Comparison of ENCODE assay signal across 8 cellular contexts in the genomic region with DNA sequence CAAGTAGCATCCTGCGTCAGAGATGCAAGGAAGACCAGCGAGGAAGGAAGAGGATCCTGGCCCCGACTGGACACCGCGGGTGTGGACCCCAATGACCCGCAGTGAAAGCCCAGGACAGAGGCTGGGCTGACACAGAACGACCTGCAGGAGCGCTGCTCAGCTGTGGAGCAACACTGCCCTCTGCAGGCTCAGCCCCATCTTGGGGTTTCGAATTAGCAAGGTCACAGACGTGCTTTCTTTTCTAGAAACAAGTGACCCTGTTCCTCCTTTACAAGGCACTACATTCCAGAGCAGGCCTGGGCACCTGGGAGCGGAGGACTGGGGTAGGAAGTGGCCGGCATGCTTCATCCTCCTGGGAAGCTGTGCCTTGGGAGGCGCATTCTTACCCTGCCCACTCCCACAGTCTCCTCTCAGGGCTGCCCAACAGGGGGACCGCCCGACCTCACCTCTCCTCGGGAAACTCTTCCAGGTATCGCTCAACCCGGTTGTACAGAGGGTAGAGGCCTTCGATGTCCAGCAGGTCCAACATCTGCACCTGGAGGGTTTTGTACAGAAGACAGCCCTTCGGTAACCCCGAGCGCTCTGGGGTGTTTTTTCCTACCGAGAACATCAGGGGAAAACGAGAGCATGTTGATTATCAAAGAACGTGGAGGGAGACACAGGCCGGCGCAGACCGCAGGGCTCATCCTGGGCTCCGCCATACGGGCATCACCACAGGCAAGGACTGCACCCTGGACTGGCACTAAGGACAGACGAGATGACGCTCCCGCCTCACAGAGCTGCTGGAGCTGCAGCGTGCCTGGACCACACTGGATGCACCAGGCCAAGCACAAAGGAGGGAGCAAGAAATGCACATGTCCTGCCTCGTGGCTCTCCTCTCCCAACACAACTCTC. TPM values are rescaled to one million over a fixed set of nuclear protein-coding genes. Genes with fewer than 3 reads are reported as not detected.
DNase-seq lines count a peak whose midpoint lies in the region; ATAC-seq and TF ChIP-seq lines count a peak whose summit lies in the region.

No MANE protein-coding gene starts in this region.

- no peak overlapping the region for H3K4me3 Mint-ChIP-seq in HFFc6

- peaks cover 8% of the 10 kb centered on the region for H3K36me3 Mint-ChIP-seq in HFFc6 (ENCODE audit: low read depth)

- H3K27me3 Mint-ChIP-seq in HFFc6 (ENCODE audit: insufficient read depth), result no peaks in the 10 kb centered on the region

- peak; percentile 95 for TF ChIP-seq CTCF in HFFc6 (IDR thresholded peaks at IDR 0.05)

- H3K9me3 Mint-ChIP-seq in HFFc6, result no peaks in the 10 kb centered on the region

- H3K4me1 Mint-ChIP-seq in HFFc6 (ENCODE audit: low read depth), result peaks cover 5% of the 10 kb centered on the region

- peak overlapping the region; percentile 67; the same call in 1 of the 2 replicates for H3K27ac Mint-ChIP-seq in HFFc6

- DNase-seq in COLO829 (ENCODE audit: low spot score) (peak; percentile 58), HFFc6 (peak; percentile 68), NOMO-1 treated with DMSO at 0.1 percent for 48 hours (lab: John Stamatoyannopoulos, UW; ENCODE audit: unreplicated experiment) (peak; percentile 59), epidermal melanocyte (ENCODE audit: insufficient read length, low spot score) (peak; percentile 85), middle frontal gyrus (ENCODE audit: extremely low spot score, low spot score) (peak; percentile 21)
- DNase-seq in activated CD8-positive, alpha-beta memory T cell treated with anti-CD3 and anti-CD28 coated beads, Interleukin-2, amount 50 U/mL, for 1 hour (ENCODE audit: extremely low read depth), result peak; percentile 11
- peak; percentile 28 for DNase-seq in stimulated activated CD8-positive, alpha-beta memory T cell treated with anti-CD3 and anti-CD28 coated beads, Interleukin-7, amount 100 ng/mL, for 24 hours (ENCODE audit: low read depth)

- no peak for ATAC-seq in HG03025 (IDR thresholded peaks at IDR 0.05; ENCODE audit: low FRiP score, unreplicated experiment)

RNA-seq across cellular contexts. Expression of gene IPPK, which starts 35.0 kb away (rescaled TPM):
- total RNA-seq in HFFc6 (2021; fragmentation: NEBNext Ultra II Directional; extraction: Animal tissue kit (Norgen Biotek cat#: 25700)), result 10 to 100 TPM; 10.0 to 14.0 (median 12.5) TPM

Comparison
In these comparisons a context has a peak if more than half of its experiments do, and no peak if none do; other contexts are left out.
1. DNase-seq: peak in every context shown above with its lines; median percentile 85 in epidermal melanocyte; 68 in HFFc6; 59 in NOMO-1 treated with DMSO at 0.1 percent for 48 hours; 58 in COLO829; 28 in stimulated activated CD8-positive, alpha-beta memory T cell treated with anti-CD3 and anti-CD28 coated beads, Interleukin-7, amount 100 ng/mL, for 24 hours; 21 in middle frontal gyrus; 11 in activated CD8-positive, alpha-beta memory T cell treated with anti-CD3 and anti-CD28 coated beads, Interleukin-2, amount 50 U/mL, for 1 hour.